12 cellular contexts compared by ENCODE assay signal in genomic region chr2:238938460-238939055, GRCh38.
DNase-seq lines count a peak whose midpoint lies in the region; ATAC-seq, FAIRE-seq and TF ChIP-seq lines count a peak whose summit lies in the region.
"Had no signal": no experiment of that assay in that cellular context is flagged by ENCODE, and none has a peak within 500 bp of the region (broad histone marks: within the 10 kb centered on the region; RNA-seq: fewer than 3 reads in every experiment).

No MANE protein-coding gene starts in this region.

- H3K27me3 ChIP-seq in liver (ENCODE audit: control insufficient read depth in 4 of 4, insufficient read depth in 4 of 4, low read length in 3 of 4) (no peaks in the 10 kb centered on the region), HepG2 (ENCODE audit: control insufficient read depth in 1 of 2, insufficient read depth in 2 of 2, low read length in 2 of 2) (peaks cover 12 to 60% of the 10 kb centered on the region in 2 experiments; a peak in 4 of 5 replicates), fibroblast of lung (ENCODE audit: control insufficient read depth, insufficient read depth, low read length) (no peaks in the 10 kb centered on the region), neuronal stem cell (ENCODE audit: control insufficient read depth in 3 of 3, insufficient read depth in 3 of 3, low read depth in 1 of 3, low read length in 3 of 3) (peaks cover 0 to 3% (median 0%) of the 10 kb centered on the region in 3 experiments)

- H3K14ac ChIP-seq in neuronal stem cell (ENCODE audit: low read length), result no peak overlapping the region

- H3K4me3 ChIP-seq in liver (ENCODE audit: low read depth in 1 of 3, low read length in 3 of 3), result no peak overlapping the region
- H3K4me3 ChIP-seq in HepG2 (replicated peaks in 1 of 3; ENCODE audit: insufficient read depth in 1 of 3, low read depth in 2 of 3, low read length in 3 of 3), result no peak overlapping the region
- no peak overlapping the region for H3K4me3 ChIP-seq in fibroblast of lung (replicated peaks in 1 of 4; ENCODE audit: control extremely low read depth in 1 of 4, insufficient read depth in 1 of 4, low read depth in 3 of 4, low read length in 4 of 4)
- H3K4me3 ChIP-seq in neuronal stem cell (ENCODE audit: low read length in 2 of 2), result no peak overlapping the region

- H3K23ac ChIP-seq in neuronal stem cell (ENCODE audit: low read depth, low read length, poor library complexity), result no peak overlapping the region

- H3K79me2 ChIP-seq in HepG2 (ENCODE audit: insufficient read depth, low read length) (no peaks in the 10 kb centered on the region), fibroblast of lung (ENCODE audit: control insufficient read depth, insufficient read depth, low read length) (no peaks in the 10 kb centered on the region)

- TF ChIP-seq POLR2A in HepG2 (IDR thresholded peaks at IDR 0.05; ENCODE audit: insufficient read depth in 1 of 2, low read depth in 2 of 2, low read length in 2 of 2), result no peak

- H2BK120ac ChIP-seq in neuronal stem cell (ENCODE audit: low read depth, low read length), result no peak overlapping the region

- intact Hi-C loops in HepG2 (cut with micrococcal nuclease; ENCODE audit: unreplicated experiment), result no loop called here

- no peak overlapping the region for H2BK5ac ChIP-seq in neuronal stem cell (ENCODE audit: low read length)

- ATAC-seq in HepG2, result no peak
- ATAC-seq in HG02973 (IDR thresholded peaks at IDR 0.05; ENCODE audit: unreplicated experiment), result no peak

- H3K4ac ChIP-seq in neuronal stem cell (ENCODE audit: low read length), result no peak overlapping the region

- H3K4me1 ChIP-seq in liver (ENCODE audit: control insufficient read depth in 4 of 4, insufficient read depth in 4 of 4, low read length in 3 of 4) (no peaks in the 10 kb centered on the region), HepG2 (ENCODE audit: insufficient read depth, low read length) (no peaks in the 10 kb centered on the region), fibroblast of lung (ENCODE audit: control insufficient read depth, extremely low read depth, insufficient read depth, low read length) (peaks cover 11% of the 10 kb centered on the region), neuronal stem cell (ENCODE audit: control insufficient read depth in 2 of 2, insufficient read depth in 1 of 2, low read depth in 1 of 2, low read length in 2 of 2) (no peaks in the 10 kb centered on the region)

- no peak overlapping the region for H2BK15ac ChIP-seq in neuronal stem cell (ENCODE audit: low read length)

- no peak overlapping the region for H2BK12ac ChIP-seq in neuronal stem cell (ENCODE audit: low read length)

- H3K9ac ChIP-seq in liver (ENCODE audit: low read depth in 1 of 2, low read length in 2 of 2) (no peak overlapping the region), HepG2 (ENCODE audit: insufficient read depth, low read depth, low read length) (no peak overlapping the region), fibroblast of lung (ENCODE audit: insufficient read depth, low read length) (no peak overlapping the region), neuronal stem cell (ENCODE audit: low read depth, low read length, poor library complexity) (no peak overlapping the region)

- in situ Hi-C loops in HepG2 (cut with HindIII; ENCODE audit: extremely low pct_ligation_motif_present, low pct_unique_long_range_greater_than_20kb), result no loop called here

- POLR2A ChIA-PET in HepG2 (lab: Yijun Ruan, JAX), result no interaction called here

- DNase-seq in HepG2 (ENCODE audit: low spot score) (no peak), fibroblast of lung (ENCODE audit: low read depth in 2 of 2) (peak; percentile 98), neuronal stem cell (ENCODE audit: low spot score) (no peak), SKM-1 treated with dmso at 0.1 percent for 144 hours (lab: John Stamatoyannopoulos, UW; ENCODE audit: unreplicated experiment) (no peak), NCI-H1930 (lab: John Stamatoyannopoulos, UW) (no peak), hippocampal formation (lab: John Stamatoyannopoulos, UW) (no peak)
- DNase-seq: activated CD4-positive, alpha-beta T cell treated with anti-CD3 and anti-CD28 coated beads, Interleukin-2, amount 50 U/mL, for 48 hours; glutamatergic neuron; SHP77 treated with DMSO at 0.1 percent for 48 hours; stimulated activated CD4-positive, alpha-beta T cell treated with anti-CD3 and anti-CD28 coated beads, Interleukin-2, amount 100 ng/mL, for 24 hours had no signal

- FAIRE-seq in HepG2 (lab: Jason Lieb, UNC), result no peak

- TF ChIP-seq CTCF in liver (IDR thresholded peaks at IDR 0.05; ENCODE audit: low read depth, low read length, missing input control) (no peak), HepG2 (CRISPR knock-in tag; IDR thresholded peaks at IDR 0.05) (no peak), fibroblast of lung (conservative IDR thresholded peaks at IDR 0.05 in 1 of 2, IDR thresholded peaks at IDR 0.05 in 1 of 2; ENCODE audit: low read depth in 1 of 2, low read length in 2 of 2) (no peak)

- no peak overlapping the region for H4K8ac ChIP-seq in neuronal stem cell (ENCODE audit: low read depth, low read length)

- TF ChIP-seq RAD21 in liver (IDR thresholded peaks at IDR 0.05) (no peak), HepG2 (CRISPR knock-in tag; IDR thresholded peaks at IDR 0.05) (no peak)

- CTCF ChIA-PET in HepG2 (lab: Yijun Ruan, JAX; ENCODE audit: low intra/inter-chr PET ratio, low total read pairs), result no interaction called here

- H3K79me1 ChIP-seq in neuronal stem cell (ENCODE audit: low read depth, low read length), result no peaks in the 10 kb centered on the region

- TF ChIP-seq EP300 in HepG2 (IDR thresholded peaks at IDR 0.05; ENCODE audit: low read depth in 2 of 2, low read length in 2 of 2), result no peak
- no peak for TF ChIP-seq EP300 in HepG2 (CRISPR knock-in tag; IDR thresholded peaks at IDR 0.05; ENCODE audit: borderline replicate concordance)

- H2AK5ac ChIP-seq in neuronal stem cell (ENCODE audit: low read depth, low read length), result no peak overlapping the region

- H3K36me3 ChIP-seq in liver (ENCODE audit: control insufficient read depth in 4 of 4, insufficient read depth in 3 of 4, low read depth in 1 of 4, low read length in 3 of 4), result no peaks in the 10 kb centered on the region
- no peaks in the 10 kb centered on the region for H3K36me3 ChIP-seq in HepG2 (replicated peaks in 1 of 2; ENCODE audit: control insufficient read depth in 1 of 2, insufficient read depth in 2 of 2, low read length in 2 of 2)
- no peaks in the 10 kb centered on the region for H3K36me3 ChIP-seq in fibroblast of lung (ENCODE audit: control insufficient read depth, insufficient read depth, low read length)
- no peaks in the 10 kb centered on the region for H3K36me3 ChIP-seq in neuronal stem cell (replicated peaks in 1 of 2; ENCODE audit: control insufficient read depth in 2 of 2, insufficient read depth in 2 of 2, low read length in 2 of 2)

- no peak overlapping the region for H4K91ac ChIP-seq in neuronal stem cell (ENCODE audit: low read depth, low read length, poor library complexity)

- H3K27ac ChIP-seq in liver (ENCODE audit: low read depth in 1 of 2, low read length in 2 of 2) (peak overlapping the region in 1 of 2 donors; percentile 19), HepG2 (ENCODE audit: extremely low read length, insufficient read depth, low read length) (no peak overlapping the region), fibroblast of lung (ENCODE audit: insufficient read depth, low read length) (peak overlapping the region; percentile 57), neuronal stem cell (replicated peaks; ENCODE audit: low read length) (no peak overlapping the region)

- no peak overlapping the region for H3K4me2 ChIP-seq in HepG2 (ENCODE audit: low read depth, low read length)
- no peak overlapping the region for H3K4me2 ChIP-seq in fibroblast of lung (ENCODE audit: extremely low read depth, insufficient read depth, low read length)
- H3K4me2 ChIP-seq in neuronal stem cell (ENCODE audit: insufficient read depth, low read length, poor library complexity, severe bottlenecking), result no peak overlapping the region

- BruUV-seq in HepG2 (replicated peaks; lab: Mats Ljungman, UMichigan), result no TSS peak

- H2AFZ ChIP-seq in HepG2 (ENCODE audit: low read length) (no peak overlapping the region), fibroblast of lung (ENCODE audit: low read length) (no peak overlapping the region), neuronal stem cell (ENCODE audit: low read length) (no peak overlapping the region)

- H3K9me3 ChIP-seq in liver (ENCODE audit: control insufficient read depth in 4 of 4, low read length in 3 of 4) (peaks cover 0 to 4% (median 0%) of the 10 kb centered on the region in 4 donors), HepG2 (ENCODE audit: low read length) (peaks cover 7% of the 10 kb centered on the region), fibroblast of lung (ENCODE audit: control insufficient read depth, insufficient read depth, low read depth, low read length) (no peaks in the 10 kb centered on the region), neuronal stem cell (replicated peaks in 1 of 2; ENCODE audit: control insufficient read depth in 2 of 2, insufficient read depth in 1 of 2, low read depth in 1 of 2, low read length in 2 of 2) (peaks cover 0 to 3% of the 10 kb centered on the region in 2 donors)

- 75% methylated on average over 20 of the region's 20 CpGs for WGBS in liver
- 15% methylated on average over 20 of the region's 20 CpGs for WGBS in HepG2 (ENCODE audit: low lambda C conversion rate)
- WGBS in neuronal stem cell (ENCODE audit: extremely low coverage in 2 of 2, insufficient read length in 2 of 2, insufficient replicate concordance in 1 of 2), 2 donors, result no CpG with 5 or more reads among the region's 20 CpGs

- no peaks in the 10 kb centered on the region; the same call in 1 of the 2 replicates for H4K20me1 ChIP-seq in HepG2 (ENCODE audit: insufficient read depth, low read length)
- H4K20me1 ChIP-seq in fibroblast of lung (ENCODE audit: control insufficient read depth, extremely low read depth, insufficient read depth, low read length), result no peaks in the 10 kb centered on the region

- peak overlapping the region; percentile 1 for H3K18ac ChIP-seq in neuronal stem cell (ENCODE audit: low read length)

TF ChIP-seq in liver, 16 proteins besides CTCF, POLR2A, EP300 and RAD21 (continues in another document):
- no peak for TF ChIP-seq GABPA (IDR thresholded peaks at IDR 0.05 in 1 of 2, conservative IDR thresholded peaks at IDR 0.05 in 1 of 2)
- no peak for TF ChIP-seq HNF4G (IDR thresholded peaks at IDR 0.05)
- TF ChIP-seq JUND (IDR thresholded peaks at IDR 0.05), result peak; percentile 10 to 40

TF ChIP-seq in HepG2, 621 proteins besides CTCF, POLR2A, EP300 and RAD21 (continues in another document):
- no peak for TF ChIP-seq GMEB2 (CRISPR knock-in tag; IDR thresholded peaks at IDR 0.05; ENCODE audit: low read depth)

Comparison
In these comparisons a context has a peak if more than half of its experiments do, and no peak if none do; other contexts are left out.
1. DNase-seq: peak in fibroblast of lung (2 of 2); none in HepG2 (single experiment), neuronal stem cell (single experiment), SKM-1 treated with dmso at 0.1 percent for 144 hours (single experiment), NCI-H1930 (0 of 2) and hippocampal formation (0 of 2).